Comparison of ENCODE assay signal across 8 cellular contexts in genomic region chr17:75069783-75070182, GRCh38. TPM values are rescaled to one million over a fixed set of nuclear protein-coding genes. Genes with fewer than 3 reads are reported as not detected.
DNase-seq lines count a peak whose midpoint lies in the region; ATAC-seq and TF ChIP-seq lines count a peak whose summit lies in the region.

No MANE protein-coding gene starts in this region.

- no peak for ATAC-seq in activated T-cell treated with anti-CD3 and anti-CD28 coated beads, Interleukin-2, amount 50 U/mL, for 4 hours
- ATAC-seq in GM21447 (IDR thresholded peaks at IDR 0.05; ENCODE audit: unreplicated experiment) = no peak

- peak; percentile 41 for TF ChIP-seq CTCF in endodermal cell (conservative IDR thresholded peaks at IDR 0.05)
- TF ChIP-seq CTCF in tibial nerve (IDR thresholded peaks at IDR 0.05) = peak in 3 of 5 experiments; percentile 9 to 33 (median 11)
- no peak for TF ChIP-seq CTCF in sigmoid colon (IDR thresholded peaks at IDR 0.05)

- peaks cover 31% of the 10 kb centered on the region for H3K4me1 Mint-ChIP-seq in activated T-cell treated with anti-CD3 and anti-CD28 coated beads, Interleukin-2, amount 50 U/mL, for 24 hours (ENCODE audit: low read depth)
- peaks cover 32% of the 10 kb centered on the region for H3K4me1 Mint-ChIP-seq in activated T-cell treated with anti-CD3 and anti-CD28 coated beads, Interleukin-2, amount 50 U/mL, for 4 hours (ENCODE audit: low read depth)
- H3K4me1 Mint-ChIP-seq in endodermal cell = peaks cover 3% of the 10 kb centered on the region

- no peaks in the 10 kb centered on the region for H3K27me3 Mint-ChIP-seq in activated T-cell treated with anti-CD3 and anti-CD28 coated beads, Interleukin-2, amount 50 U/mL, for 24 hours
- H3K27me3 Mint-ChIP-seq in activated T-cell treated with anti-CD3 and anti-CD28 coated beads, Interleukin-2, amount 50 U/mL, for 4 hours (ENCODE audit: low read depth) = no peaks in the 10 kb centered on the region
- no peaks in the 10 kb centered on the region for H3K27me3 Mint-ChIP-seq in endodermal cell (ENCODE audit: insufficient read depth)

- H3K27ac Mint-ChIP-seq in activated T-cell treated with anti-CD3 and anti-CD28 coated beads, Interleukin-2, amount 50 U/mL, for 24 hours = peak overlapping the region; percentile 55
- H3K27ac Mint-ChIP-seq in endodermal cell = no peak overlapping the region

- peaks cover 11% of the 10 kb centered on the region for H3K36me3 Mint-ChIP-seq in activated T-cell treated with anti-CD3 and anti-CD28 coated beads, Interleukin-2, amount 50 U/mL, for 24 hours (ENCODE audit: low read depth)
- H3K36me3 Mint-ChIP-seq in activated T-cell treated with anti-CD3 and anti-CD28 coated beads, Interleukin-2, amount 50 U/mL, for 4 hours (ENCODE audit: insufficient read depth) = no peaks in the 10 kb centered on the region
- peaks cover 11% of the 10 kb centered on the region for H3K36me3 Mint-ChIP-seq in endodermal cell (ENCODE audit: low read depth)

- TF ChIP-seq EP300 in tibial nerve (IDR thresholded peaks at IDR 0.05) = no peak
- no peak for TF ChIP-seq EP300 in sigmoid colon (IDR thresholded peaks at IDR 0.05)

- H3K4me1 ChIP-seq in endodermal cell (ENCODE audit: control insufficient read depth, insufficient read depth, low read length) (no peaks in the 10 kb centered on the region), tibial nerve (peaks cover 0 to 5% (median 0%) of the 10 kb centered on the region in 4 donors), sigmoid colon (peaks cover 0 to 18% (median 14%) of the 10 kb centered on the region in 4 donors)

- H3K9me3 ChIP-seq in endodermal cell (ENCODE audit: control insufficient read depth, low read length) = no peaks in the 10 kb centered on the region
- no peaks in the 10 kb centered on the region for H3K9me3 ChIP-seq in tibial nerve
- no peaks in the 10 kb centered on the region for H3K9me3 ChIP-seq in sigmoid colon

- 93 to 100% methylated on average over 2 of the region's 2 CpGs for WGBS in endodermal cell (ENCODE audit: insufficient coverage in 1 of 2, insufficient read length in 1 of 2), 2 experiments
- 60 to 86% methylated on average over 2 of the region's 2 CpGs for WGBS in tibial nerve, 2 donors
- 90 to 93% methylated on average over 2 of the region's 2 CpGs for WGBS in sigmoid colon, 2 donors

- no peaks in the 10 kb centered on the region for H3K27me3 ChIP-seq in endodermal cell (ENCODE audit: control insufficient read depth, insufficient read depth, low read length, poor library complexity, severe bottlenecking)
- no peaks in the 10 kb centered on the region for H3K27me3 ChIP-seq in tibial nerve
- H3K27me3 ChIP-seq in sigmoid colon = no peaks in the 10 kb centered on the region

- H3K4me3 ChIP-seq in endodermal cell (ENCODE audit: low read length) = no peak overlapping the region
- no peak overlapping the region for H3K4me3 ChIP-seq in tibial nerve
- no peak overlapping the region for H3K4me3 ChIP-seq in sigmoid colon

- intact Hi-C loops in sigmoid colon (cut with DNase I) = no loop called here

- H3K36me3 ChIP-seq in endodermal cell (ENCODE audit: control insufficient read depth, insufficient read depth, low read length) (peaks cover 3% of the 10 kb centered on the region), tibial nerve (peaks cover 0 to 12% (median 0%) of the 10 kb centered on the region in 3 donors), sigmoid colon (peaks cover 0 to 8% (median 4%) of the 10 kb centered on the region in 4 donors)

- H3K9ac ChIP-seq in endodermal cell (ENCODE audit: extremely low read depth, low read length, poor library complexity, severe bottlenecking) = no peak overlapping the region

- no peaks in the 10 kb centered on the region for H3K9me3 Mint-ChIP-seq in activated T-cell treated with anti-CD3 and anti-CD28 coated beads, Interleukin-2, amount 50 U/mL, for 24 hours
- H3K9me3 Mint-ChIP-seq in activated T-cell treated with anti-CD3 and anti-CD28 coated beads, Interleukin-2, amount 50 U/mL, for 4 hours = no peaks in the 10 kb centered on the region
- peaks cover 1% of the 10 kb centered on the region for H3K9me3 Mint-ChIP-seq in endodermal cell

- no peak overlapping the region for H3K4me3 Mint-ChIP-seq in activated T-cell treated with anti-CD3 and anti-CD28 coated beads, Interleukin-2, amount 50 U/mL, for 24 hours
- H3K4me3 Mint-ChIP-seq in activated T-cell treated with anti-CD3 and anti-CD28 coated beads, Interleukin-2, amount 50 U/mL, for 4 hours = no peak overlapping the region
- H3K4me3 Mint-ChIP-seq in endodermal cell = no peak overlapping the region

- H3K27ac ChIP-seq in endodermal cell (ENCODE audit: low read depth, low read length) (no peak overlapping the region), tibial nerve (no peak overlapping the region), sigmoid colon (no peak overlapping the region)

- TF ChIP-seq POLR2A in tibial nerve (IDR thresholded peaks at IDR 0.05) (no peak), sigmoid colon (IDR thresholded peaks at IDR 0.05) (no peak)

- DNase-seq in activated T-cell treated with anti-CD3 and anti-CD28 coated beads, Interleukin-2, amount 50 U/mL, for 24 hours = no peak
- DNase-seq in activated T-cell treated with anti-CD3 and anti-CD28 coated beads, Interleukin-2, amount 50 U/mL, for 4 hours = no peak
- DNase-seq in NCI-H69 (lab: John Stamatoyannopoulos, UW) = peak; percentile 20
- no peak for DNase-seq in endodermal cell
- no peak for DNase-seq in tibial nerve (ENCODE audit: low spot score in 2 of 2)
- DNase-seq in SKM-1 (lab: John Stamatoyannopoulos, UW; ENCODE audit: unreplicated experiment) = no peak
- DNase-seq in sigmoid colon = no peak

RNA-seq across cellular contexts. Expression of gene SLC16A5, which starts 18.0 kb away (rescaled TPM):
- 1 to 10 TPM in 1 of 3 donors, under 1 TPM in 2; 0.53 to 1.2 (median 0.55) TPM for total RNA-seq in activated T-cell treated with anti-CD3 and anti-CD28 coated beads, Interleukin-2, amount 50 U/mL, for 4 hours
- total RNA-seq in endodermal cell (10 to 100 TPM; 28.8 to 54.0 TPM), tibial nerve (10 to 100 TPM in 1 of 4 donors, 1 to 10 TPM in 3; 4.6 to 27.9 (median 7.7) TPM), sigmoid colon (10 to 100 TPM in 1 of 4 donors, 1 to 10 TPM in 3; 2.6 to 15.0 (median 6.4) TPM)
- polyA plus RNA-seq in endodermal cell (2013, experiment 1 of 2) = 10.8 TPM
- polyA plus RNA-seq in endodermal cell (2013, experiment 2 of 2) = 7.6 TPM
- 10 to 100 TPM in 2 of 3 donors, 1 to 10 TPM in 1; 6.6 to 31.1 (median 13.4) TPM for polyA plus RNA-seq in sigmoid colon

RNA-seq across cellular contexts. Expression of gene KCTD2, which starts 22.8 kb away (rescaled TPM):
- 10 to 100 TPM; 18.5 to 23.9 (median 22.2) TPM for total RNA-seq in activated T-cell treated with anti-CD3 and anti-CD28 coated beads, Interleukin-2, amount 50 U/mL, for 4 hours
- 10 to 100 TPM; 27.7 to 32.8 TPM for total RNA-seq in endodermal cell
- polyA plus RNA-seq in endodermal cell (2013, experiment 1 of 2) = 29.2 TPM
- polyA plus RNA-seq in endodermal cell (2013, experiment 2 of 2) = 25.5 TPM
- total RNA-seq in tibial nerve = 10 to 100 TPM; 24.9 to 33.5 (median 32.6) TPM
- 10 to 100 TPM; 19.6 to 25.5 (median 21.8) TPM for total RNA-seq in sigmoid colon
- polyA plus RNA-seq in sigmoid colon = 10 to 100 TPM; 12.5 to 24.0 (median 13.8) TPM

RNA-seq across cellular contexts. Expression of gene ATP5PD, which starts 23.0 kb away (rescaled TPM):
- 100 to 1,000 TPM; 128 to 158 (median 147) TPM for total RNA-seq in activated T-cell treated with anti-CD3 and anti-CD28 coated beads, Interleukin-2, amount 50 U/mL, for 4 hours
- total RNA-seq in endodermal cell (100 to 1,000 TPM; 244 to 295 TPM), tibial nerve (100 to 1,000 TPM; 171 to 241 (median 220) TPM), sigmoid colon (100 to 1,000 TPM; 303 to 480 (median 367) TPM)
- polyA plus RNA-seq in endodermal cell (2013, experiment 1 of 2) = 203 TPM
- polyA plus RNA-seq in endodermal cell (2013, experiment 2 of 2) = 189 TPM
- 100 to 1,000 TPM; 481 to 726 (median 592) TPM for polyA plus RNA-seq in sigmoid colon

RNA-seq across cellular contexts. Expression of gene ARMC7, which starts 40.0 kb away (rescaled TPM):
- total RNA-seq in activated T-cell treated with anti-CD3 and anti-CD28 coated beads, Interleukin-2, amount 50 U/mL, for 4 hours = 10 to 100 TPM; 13.2 to 14.4 (median 13.7) TPM
- total RNA-seq in endodermal cell (10 to 100 TPM; 20.0 to 26.6 TPM), tibial nerve (10 to 100 TPM in 1 of 4 donors, 1 to 10 TPM in 3; 4.2 to 12.0 (median 8.3) TPM), sigmoid colon (1 to 10 TPM; 3.2 to 7.8 (median 4.3) TPM)
- 14.0 TPM for polyA plus RNA-seq in endodermal cell (2013, experiment 1 of 2)
- 12.3 TPM for polyA plus RNA-seq in endodermal cell (2013, experiment 2 of 2)
- polyA plus RNA-seq in sigmoid colon = 10 to 100 TPM; 15.0 to 18.9 (median 16.6) TPM

RNA-seq across cellular contexts. Expression of gene MRPL58, which starts 57.3 kb away (rescaled TPM):
- total RNA-seq in activated T-cell treated with anti-CD3 and anti-CD28 coated beads, Interleukin-2, amount 50 U/mL, for 4 hours = 10 to 100 TPM; 70.8 to 82.5 (median 81.1) TPM
- total RNA-seq in endodermal cell (10 to 100 TPM; 29.7 to 30.1 TPM), tibial nerve (10 to 100 TPM; 32.1 to 51.9 (median 46.0) TPM), sigmoid colon (100 to 1,000 TPM in 1 of 4 donors, 10 to 100 TPM in 3; 46.3 to 104 (median 62.5) TPM)
- 41.9 TPM for polyA plus RNA-seq in endodermal cell (2013, experiment 1 of 2)
- 36.4 TPM for polyA plus RNA-seq in endodermal cell (2013, experiment 2 of 2)
- 10 to 100 TPM; 36.6 to 56.9 (median 53.0) TPM for polyA plus RNA-seq in sigmoid colon

Comparison
In these comparisons a context has a peak if more than half of its experiments do, and no peak if none do; other contexts are left out.
1. CTCF ChIP-seq: peak in endodermal cell (single experiment) and tibial nerve (3 of 5); none in sigmoid colon (0 of 4).